ENCODE assay signal across 8 cellular contexts in the genomic region with DNA sequence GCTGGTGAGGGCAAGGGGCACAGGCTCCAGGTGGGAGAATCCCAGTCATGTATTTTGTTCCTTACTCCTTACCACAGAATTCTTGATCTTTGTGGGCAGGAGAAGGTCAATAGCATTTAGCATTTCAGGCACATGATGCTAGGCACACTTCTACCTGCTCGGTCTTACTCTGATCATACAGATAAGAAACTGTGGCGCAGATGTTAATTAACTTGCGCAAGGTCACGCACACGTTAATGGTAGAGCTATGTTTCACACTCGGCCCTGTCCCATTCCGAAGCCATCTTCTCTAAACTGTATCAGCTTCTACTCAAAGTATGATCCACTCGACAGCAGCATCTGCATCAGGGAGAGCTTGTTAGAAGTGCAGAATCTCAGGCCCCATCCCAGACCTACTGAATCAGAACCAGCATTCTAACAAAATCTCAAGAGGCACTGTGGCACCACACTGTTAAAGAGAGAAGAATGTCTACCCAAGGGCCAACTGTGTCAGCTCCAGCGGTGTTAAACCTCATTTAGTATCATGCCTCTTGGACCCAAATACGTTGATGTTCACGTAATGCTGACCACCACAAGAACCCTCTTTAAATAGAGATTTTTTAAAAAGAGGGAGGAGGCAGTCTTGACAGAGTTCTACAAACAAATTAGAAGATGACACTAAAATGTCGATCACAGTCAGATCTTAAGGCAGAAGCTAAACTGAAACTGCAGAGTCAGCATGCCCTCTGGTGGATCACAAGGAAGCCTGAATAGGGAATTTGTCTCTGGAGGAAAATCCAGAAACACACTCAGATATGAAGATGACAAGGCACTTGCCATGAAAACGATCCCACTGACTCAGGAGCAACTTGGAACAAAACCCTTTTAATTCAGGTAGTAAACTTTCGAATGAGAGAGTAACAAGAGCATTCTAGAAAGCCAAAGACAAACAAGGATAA. TPM values are rescaled to one million over a fixed set of nuclear protein-coding genes. Genes with fewer than 3 reads are reported as not detected.
A peak's percentile ranks its signal among the peaks of the same experiment; 100 is the strongest.
DNase-seq lines count a peak whose midpoint lies in the region; TF ChIP-seq lines count a peak whose summit lies in the region.

No MANE protein-coding gene starts in this region.

- no peaks in the 10 kb centered on the region for H3K4me1 ChIP-seq in prostate gland (replicated peaks)

- no peak overlapping the region for H3K4me3 ChIP-seq in prostate gland

- TF ChIP-seq POLR2A in prostate gland (IDR thresholded peaks at IDR 0.05), result no peak

- H3K36me3 ChIP-seq in prostate gland, result no peaks in the 10 kb centered on the region

- intact Hi-C loops in prostate gland (cut with DNase I), result loop anchor here (5.0 kb wide), 2 partner anchors 225 to 305 kb away; no protein-coding TSS in a partner anchor

- no peaks in the 10 kb centered on the region for H3K27me3 ChIP-seq in prostate gland (replicated peaks; ENCODE audit: insufficient read depth)

- 65% methylated on average over 14 of the region's 14 CpGs for WGBS in prostate gland

- TF ChIP-seq CTCF in prostate gland (IDR thresholded peaks at IDR 0.05), result peak in 3 of 4 experiments; percentile 45 to 75 (median 47)

- H3K27ac ChIP-seq in prostate gland, result peak overlapping the region; percentile 6 to 40

- DNase-seq in ELR (ENCODE audit: low read depth), result peak; percentile 24
- DNase-seq in OCI-M1 (lab: John Stamatoyannopoulos, UW), result peak; percentile 70
- peak; percentile 72 for DNase-seq in foreskin melanocyte
- peak; percentile 31 for DNase-seq in prostate gland (ENCODE audit: low spot score)
- DNase-seq in GDM1 (lab: John Stamatoyannopoulos, UW), result no peak
- no peak for DNase-seq in NOMO-1 treated with dmso at 0.1 percent for 144 hours (lab: John Stamatoyannopoulos, UW; ENCODE audit: unreplicated experiment)
- no peak for DNase-seq in activated CD8-positive, alpha-beta memory T cell treated with anti-CD3 and anti-CD28 coated beads, Interleukin-2, amount 50 U/mL, for 48 hours
- DNase-seq in activated CD4-positive, CD25-positive, alpha-beta regulatory T cell (lab: John Stamatoyannopoulos, UW), result no peak

- H3K9me3 ChIP-seq in prostate gland, result no peaks in the 10 kb centered on the region

RNA-seq across cellular contexts. Expression of a gene that starts 7.3 kb away (rescaled TPM):
- total RNA-seq in prostate gland, result 10 to 100 TPM; 12.4 to 32.3 TPM

Comparison
In these comparisons a context has a peak if more than half of its experiments do, and no peak if none do; other contexts are left out.
1. DNase-seq: peak in ELR (single experiment), OCI-M1 (single experiment), foreskin melanocyte (single experiment) and prostate gland (single experiment); none in GDM1 (single experiment), NOMO-1 treated with dmso at 0.1 percent for 144 hours (single experiment), activated CD8-positive, alpha-beta memory T cell treated with anti-CD3 and anti-CD28 coated beads, Interleukin-2, amount 50 U/mL, for 48 hours (single experiment) and activated CD4-positive, CD25-positive, alpha-beta regulatory T cell (0 of 4).